ENCODE assay signal across 1 cellular context in genomic region chr10:4991463-4991862, GRCh38. TPM values are rescaled to one million over a fixed set of nuclear protein-coding genes. Genes with fewer than 3 reads are reported as not detected.
"Had no signal": no experiment of that assay in that cellular context is flagged by ENCODE, and none has a peak within 500 bp of the region (broad histone marks: within the 10 kb centered on the region; RNA-seq: fewer than 3 reads in every experiment).

No MANE protein-coding gene starts in this region.

RNA-seq across cellular contexts. Expression of gene AKR1C2, which starts 12.2 kb away (rescaled TPM):
- polyA plus RNA-seq: immature natural killer cell had no signal

RNA-seq across cellular contexts. Expression of gene AKR1C1, which starts 28.2 kb away (rescaled TPM):
- polyA plus RNA-seq: immature natural killer cell had no signal
